8 cellular contexts compared by ENCODE assay signal in genomic region chr1:36386262-36387140, GRCh38. TPM values are rescaled to one million over a fixed set of nuclear protein-coding genes. Genes with fewer than 3 reads are reported as not detected.
DNase-seq lines count a peak whose midpoint lies in the region; ATAC-seq and TF ChIP-seq lines count a peak whose summit lies in the region.

No MANE protein-coding gene starts in this region.

- peaks cover 31% of the 10 kb centered on the region for H3K36me3 Mint-ChIP-seq in activated T-helper 2 cell treated with anti-CD3 and anti-CD28 coated beads, Interferon-gamma antibody, Interleukin-2, Interleukin-4, amounts not matched to agents 10 μg/mL and 5 μg/mL and 100 μg/mL, durations not matched to agents 14 hours and 24 hours and 36 hours (ENCODE audit: low read depth)
- H3K36me3 Mint-ChIP-seq in nephron (ENCODE audit: low read depth) = peaks cover 13% of the 10 kb centered on the region
- peaks cover 37% of the 10 kb centered on the region for H3K36me3 Mint-ChIP-seq in stimulated activated naive CD8-positive, alpha-beta T cell treated with anti-CD3 and anti-CD28 coated beads, Interleukin-15, Interleukin-2, amounts not matched to agents 100 ng/mL and 50 ng/mL, for 24 hours (ENCODE audit: low read depth)

- no peaks in the 10 kb centered on the region for H3K9me3 ChIP-seq in KOPT-K1 (ENCODE audit: insufficient read depth, low read length, poor library complexity, severe bottlenecking)

- H3K36me3 ChIP-seq in KOPT-K1 (ENCODE audit: insufficient read depth, low read length) = peaks cover 10% of the 10 kb centered on the region; the same call in 1 of the 2 replicates

- ATAC-seq in GM21619 (IDR thresholded peaks at IDR 0.05; ENCODE audit: unreplicated experiment) = peak; percentile 45

- H3K4me1 Mint-ChIP-seq in activated T-helper 2 cell treated with anti-CD3 and anti-CD28 coated beads, Interferon-gamma antibody, Interleukin-2, Interleukin-4, amounts not matched to agents 10 μg/mL and 5 μg/mL and 100 μg/mL, durations not matched to agents 14 hours and 24 hours and 36 hours (ENCODE audit: low read depth) = peaks cover 34% of the 10 kb centered on the region
- peaks cover 56% of the 10 kb centered on the region for H3K4me1 Mint-ChIP-seq in nephron
- H3K4me1 Mint-ChIP-seq in stimulated activated naive CD8-positive, alpha-beta T cell treated with anti-CD3 and anti-CD28 coated beads, Interleukin-15, Interleukin-2, amounts not matched to agents 100 ng/mL and 50 ng/mL, for 24 hours (ENCODE audit: low read depth) = peaks cover 76% of the 10 kb centered on the region

- intact Hi-C loops in activated T-helper 2 cell treated with anti-CD3 and anti-CD28 coated beads, Interferon-gamma antibody, Interleukin-2, Interleukin-4, amounts not matched to agents 10 μg/mL and 5 μg/mL and 100 μg/mL, durations not matched to agents 14 hours and 24 hours and 36 hours (cut with micrococcal nuclease) = loop anchor here (1.0 to 10.0 kb wide), 6 partner anchors 11 to 1088 kb away; partner anchors contain the start of genes LSM10, SH3D21, THRAP3 and ZC3H12A

- TF ChIP-seq CTCF in nephron (IDR thresholded peaks at IDR 0.05; ENCODE audit: unreplicated experiment in 3 of 3) = no peak

- no peaks in the 10 kb centered on the region for H3K9me3 Mint-ChIP-seq in activated T-helper 2 cell treated with anti-CD3 and anti-CD28 coated beads, Interferon-gamma antibody, Interleukin-2, Interleukin-4, amounts not matched to agents 10 μg/mL and 5 μg/mL and 100 μg/mL, durations not matched to agents 14 hours and 24 hours and 36 hours
- no peaks in the 10 kb centered on the region for H3K9me3 Mint-ChIP-seq in nephron
- no peaks in the 10 kb centered on the region for H3K9me3 Mint-ChIP-seq in stimulated activated naive CD8-positive, alpha-beta T cell treated with anti-CD3 and anti-CD28 coated beads, Interleukin-15, Interleukin-2, amounts not matched to agents 100 ng/mL and 50 ng/mL, for 24 hours

- H3K27ac Mint-ChIP-seq in activated T-helper 2 cell treated with anti-CD3 and anti-CD28 coated beads, Interferon-gamma antibody, Interleukin-2, Interleukin-4, amounts not matched to agents 10 μg/mL and 5 μg/mL and 100 μg/mL, durations not matched to agents 14 hours and 24 hours and 36 hours = peak overlapping the region; percentile 94
- peak overlapping the region; percentile 95 to 98 (median 98) for H3K27ac Mint-ChIP-seq in nephron
- H3K27ac Mint-ChIP-seq in stimulated activated naive CD8-positive, alpha-beta T cell treated with anti-CD3 and anti-CD28 coated beads, Interleukin-15, Interleukin-2, amounts not matched to agents 100 ng/mL and 50 ng/mL, for 24 hours = peak overlapping the region; percentile 99

- H3K27me3 Mint-ChIP-seq in activated T-helper 2 cell treated with anti-CD3 and anti-CD28 coated beads, Interferon-gamma antibody, Interleukin-2, Interleukin-4, amounts not matched to agents 10 μg/mL and 5 μg/mL and 100 μg/mL, durations not matched to agents 14 hours and 24 hours and 36 hours (ENCODE audit: low read depth) = no peaks in the 10 kb centered on the region
- no peaks in the 10 kb centered on the region for H3K27me3 Mint-ChIP-seq in nephron (ENCODE audit: low read depth)
- H3K27me3 Mint-ChIP-seq in stimulated activated naive CD8-positive, alpha-beta T cell treated with anti-CD3 and anti-CD28 coated beads, Interleukin-15, Interleukin-2, amounts not matched to agents 100 ng/mL and 50 ng/mL, for 24 hours = no peaks in the 10 kb centered on the region

- H3K4me3 Mint-ChIP-seq in activated T-helper 2 cell treated with anti-CD3 and anti-CD28 coated beads, Interferon-gamma antibody, Interleukin-2, Interleukin-4, amounts not matched to agents 10 μg/mL and 5 μg/mL and 100 μg/mL, durations not matched to agents 14 hours and 24 hours and 36 hours (ENCODE audit: low read depth) = peak overlapping the region; percentile 83
- H3K4me3 Mint-ChIP-seq in nephron = peak overlapping the region; percentile 86 to 95 (median 89)
- H3K4me3 Mint-ChIP-seq in stimulated activated naive CD8-positive, alpha-beta T cell treated with anti-CD3 and anti-CD28 coated beads, Interleukin-15, Interleukin-2, amounts not matched to agents 100 ng/mL and 50 ng/mL, for 24 hours = peak overlapping the region; percentile 93

- H3K27ac ChIP-seq in KOPT-K1 (ENCODE audit: low read depth, low read length, poor library complexity, severe bottlenecking) = peak overlapping the region; percentile 60

- peak; percentile 97 for DNase-seq in DMS 273 (lab: John Stamatoyannopoulos, UW; ENCODE audit: unreplicated experiment)
- peak; percentile 98 for DNase-seq in RPMI8226
- DNase-seq in activated T-helper 2 cell treated with anti-CD3 and anti-CD28 coated beads, Interferon-gamma antibody, Interleukin-2, Interleukin-4, amounts not matched to agents 10 μg/mL and 5 μg/mL and 100 μg/mL, durations not matched to agents 14 hours and 24 hours and 36 hours (ENCODE audit: low spot score) = peak; percentile 88
- peak; percentile 100 for DNase-seq in fibroblast of the conjunctiva (ENCODE audit: low read depth)

RNA-seq across cellular contexts. Expression of gene STK40, which starts 0.8 kb away (rescaled TPM):
- 41.3 and 42.4 TPM in 2 replicates for total RNA-seq in activated T-helper 2 cell treated with anti-CD3 and anti-CD28 coated beads, Interferon-gamma antibody, Interleukin-2, Interleukin-4, amounts not matched to agents 10 μg/mL and 5 μg/mL and 100 μg/mL, durations not matched to agents 14 hours and 24 hours and 36 hours

RNA-seq across cellular contexts. Expression of gene LSM10, which starts 11.2 kb away (rescaled TPM):
- total RNA-seq in activated T-helper 2 cell treated with anti-CD3 and anti-CD28 coated beads, Interferon-gamma antibody, Interleukin-2, Interleukin-4, amounts not matched to agents 10 μg/mL and 5 μg/mL and 100 μg/mL, durations not matched to agents 14 hours and 24 hours and 36 hours = 48.4 and 55.3 TPM in 2 replicates

Comparison
In these comparisons a context has a peak if more than half of its experiments do, and no peak if none do; other contexts are left out.
1. Peak in every context shown above with its lines: DNase-seq, ATAC-seq and H3K27ac ChIP-seq.